In genomic region chr13:99970761-99971575, GRCh38 we compare ENCODE assay signal across 8 cellular contexts. TPM values are rescaled to one million over a fixed set of nuclear protein-coding genes. Genes with fewer than 3 reads are reported as not detected.
DNase-seq lines count a peak whose midpoint lies in the region; ATAC-seq and TF ChIP-seq lines count a peak whose summit lies in the region.

No MANE protein-coding gene starts in this region.

- no peak for TF ChIP-seq RAD21 in HCT116 (IDR thresholded peaks at IDR 0.05; ENCODE audit: low read depth)

- peaks cover 17% of the 10 kb centered on the region for H3K4me1 Mint-ChIP-seq in activated T-helper 1 cell treated with anti-CD3 and anti-CD28 coated beads, Interleukin-12 subunit alpha, Interleukin-12 subunit beta, Interleukin-2, Interleukin-4 antibody, amounts not matched to agents 30 ng/mL and 10 ng/mL and 1 ng/mL, durations not matched to agents 14 hours and 24 hours and 36 hours (ENCODE audit: low read depth)

- H3K27me3 ChIP-seq in HCT116 (ENCODE audit: insufficient read depth, low read length), result no peaks in the 10 kb centered on the region

- no peaks in the 10 kb centered on the region for H3K9me2 ChIP-seq in HCT116 (ENCODE audit: insufficient read depth)

- H3K27ac ChIP-seq in C4-2B, result peak overlapping the region; percentile 88
- H3K27ac ChIP-seq in HCT116 (ENCODE audit: low read depth, low read length), result peak overlapping the region; percentile 97

- H2AFZ ChIP-seq in HCT116 (ENCODE audit: low read depth, low read length, poor library complexity, severe bottlenecking), result no peak overlapping the region

- no TSS peak for BruUV-seq in HCT116 (replicated peaks; lab: Mats Ljungman, UMichigan)

- intact Hi-C loops in HCT116 (cut with micrococcal nuclease), result loop anchor here (5.0 kb wide), 1 partner anchor 271 kb away; no protein-coding TSS in a partner anchor
- intact Hi-C loops in activated T-helper 1 cell treated with anti-CD3 and anti-CD28 coated beads, Interleukin-12 subunit alpha, Interleukin-12 subunit beta, Interleukin-2, Interleukin-4 antibody, amounts not matched to agents 30 ng/mL and 10 ng/mL and 1 ng/mL, durations not matched to agents 14 hours and 24 hours and 36 hours (cut with micrococcal nuclease), result loop anchor here (1.0 kb wide), 1 partner anchor 10 kb away; no protein-coding TSS in a partner anchor
- intact Hi-C loops in mucosa of descending colon (cut with DNase I, micrococcal nuclease), result no loop called here

- H3K4me1 ChIP-seq in HCT116 (ENCODE audit: control insufficient read depth in 1 of 2, insufficient read depth in 2 of 2, low read length in 2 of 2) (peaks cover 10 to 33% of the 10 kb centered on the region in 2 experiments), mucosa of descending colon (ENCODE audit: low read depth) (peaks cover 37% of the 10 kb centered on the region)

- no peak overlapping the region for H3K4me3 Mint-ChIP-seq in activated T-helper 1 cell treated with anti-CD3 and anti-CD28 coated beads, Interleukin-12 subunit alpha, Interleukin-12 subunit beta, Interleukin-2, Interleukin-4 antibody, amounts not matched to agents 30 ng/mL and 10 ng/mL and 1 ng/mL, durations not matched to agents 14 hours and 24 hours and 36 hours

- H3K4me2 ChIP-seq in HCT116 (ENCODE audit: low read length), result peak overlapping the region; percentile 79

- ATAC-seq in HCT116 (peak; percentile 52), mucosa of descending colon (peak; percentile 30), GM21825 (IDR thresholded peaks at IDR 0.05; ENCODE audit: unreplicated experiment) (no peak), HG02610 (IDR thresholded peaks at IDR 0.05; ENCODE audit: unreplicated experiment) (no peak)

- H3K36me3 ChIP-seq in HCT116 (ENCODE audit: control insufficient read depth in 1 of 2, insufficient read depth in 2 of 2, low read length in 2 of 2) (peaks cover 0 to 4% of the 10 kb centered on the region in 2 experiments; a peak in 2 of 4 replicates), mucosa of descending colon (ENCODE audit: low read depth) (no peaks in the 10 kb centered on the region)

- H3K4me3 ChIP-seq in HCT116 (replicated peaks in 1 of 2; ENCODE audit: low read depth in 1 of 2, low read length in 2 of 2), result peak overlapping the region; percentile 62 to 79
- H3K4me3 ChIP-seq in mucosa of descending colon, result no peak overlapping the region

- no peaks in the 10 kb centered on the region for H3K9me3 ChIP-seq in HCT116 (ENCODE audit: control insufficient read depth in 1 of 2, insufficient read depth in 1 of 2, low read depth in 1 of 2, low read length in 2 of 2)
- no peaks in the 10 kb centered on the region for H3K9me3 ChIP-seq in mucosa of descending colon

- peak overlapping the region; percentile 96 for H3K9ac ChIP-seq in HCT116 (ENCODE audit: low read length)

- no peaks in the 10 kb centered on the region for H4K20me1 ChIP-seq in HCT116 (ENCODE audit: insufficient read depth)

- H3K9me3 Mint-ChIP-seq in activated T-helper 1 cell treated with anti-CD3 and anti-CD28 coated beads, Interleukin-12 subunit alpha, Interleukin-12 subunit beta, Interleukin-2, Interleukin-4 antibody, amounts not matched to agents 30 ng/mL and 10 ng/mL and 1 ng/mL, durations not matched to agents 14 hours and 24 hours and 36 hours, result peaks cover 15% of the 10 kb centered on the region

- TF ChIP-seq POLR2A in HCT116 (IDR thresholded peaks at IDR 0.05; ENCODE audit: borderline replicate concordance, extremely low read depth, insufficient read depth, insufficient read length), result peak; percentile 51

- H3K36me3 Mint-ChIP-seq in activated T-helper 1 cell treated with anti-CD3 and anti-CD28 coated beads, Interleukin-12 subunit alpha, Interleukin-12 subunit beta, Interleukin-2, Interleukin-4 antibody, amounts not matched to agents 30 ng/mL and 10 ng/mL and 1 ng/mL, durations not matched to agents 14 hours and 24 hours and 36 hours (ENCODE audit: low read depth), result peaks cover 4% of the 10 kb centered on the region

- H3K27ac Mint-ChIP-seq in activated T-helper 1 cell treated with anti-CD3 and anti-CD28 coated beads, Interleukin-12 subunit alpha, Interleukin-12 subunit beta, Interleukin-2, Interleukin-4 antibody, amounts not matched to agents 30 ng/mL and 10 ng/mL and 1 ng/mL, durations not matched to agents 14 hours and 24 hours and 36 hours, result peak overlapping the region; percentile 65

- H3K27me3 Mint-ChIP-seq in activated T-helper 1 cell treated with anti-CD3 and anti-CD28 coated beads, Interleukin-12 subunit alpha, Interleukin-12 subunit beta, Interleukin-2, Interleukin-4 antibody, amounts not matched to agents 30 ng/mL and 10 ng/mL and 1 ng/mL, durations not matched to agents 14 hours and 24 hours and 36 hours (ENCODE audit: insufficient read depth), result peaks cover 67% of the 10 kb centered on the region

- no peak for TF ChIP-seq CTCF in C4-2B (conservative IDR thresholded peaks at IDR 0.05)
- no peak for TF ChIP-seq CTCF in HCT116 (IDR thresholded peaks at IDR 0.05 in 2 of 3, conservative IDR thresholded peaks at IDR 0.05 in 1 of 3; ENCODE audit: borderline replicate concordance in 1 of 3, insufficient read depth in 1 of 3, low read depth in 2 of 3, low read length in 2 of 3)
- TF ChIP-seq CTCF in mucosa of descending colon (IDR thresholded peaks at IDR 0.05), result no peak

- POLR2A ChIA-PET in HCT116 (lab: Charles Lee), result interaction anchor here (0.9 to 3.0 kb wide), 2 partner anchors 10 to 45 kb away, joined by 4 to 21 read pairs; partner anchors contain the start of gene ZIC2

- RAD21 ChIA-PET in HCT116 (lab: Charles Lee; ENCODE audit: low non-redundant PET in 1 of 2, low total read pairs in 2 of 2, uncharacterized antibody in 2 of 2, unreplicated experiment in 2 of 2), result interaction anchor here in 1 of 2 experiments (0.6 kb wide), 1 partner anchor 203 kb away, joined by 4 read pairs; no protein-coding TSS in a partner anchor

- DNase-seq in HCT116 (ENCODE audit: low read depth, low spot score) (no peak), mucosa of descending colon (no peak), NCI-H2196 treated with DMSO at 0.1 percent for 48 hours (lab: John Stamatoyannopoulos, UW; ENCODE audit: unreplicated experiment) (no peak)
- no peak for DNase-seq in activated T-helper 1 cell treated with anti-CD3 and anti-CD28 coated beads, Interleukin-12 subunit alpha, Interleukin-12 subunit beta, Interleukin-2, Interleukin-4 antibody, amounts not matched to agents 30 ng/mL and 10 ng/mL and 1 ng/mL, durations not matched to agents 14 hours and 24 hours and 36 hours (ENCODE audit: low spot score)
- DNase-seq in stimulated activated CD4-positive, alpha-beta T cell treated with anti-CD3 and anti-CD28 coated beads, Interleukin-15, amount 100 ng/mL, for 24 hours, result no peak

- CTCF ChIA-PET in HCT116 (lab: Charles Lee), result interaction anchor here (1.5 kb wide), 1 partner anchor 264 kb away, joined by 3 read pairs; no protein-coding TSS in a partner anchor

- H3K79me2 ChIP-seq in HCT116 (ENCODE audit: insufficient read depth, low read length), result peaks cover 42% of the 10 kb centered on the region

TF ChIP-seq in HCT116, 20 proteins besides CTCF, POLR2A, EP300 and RAD21:
- TF ChIP-seq POLR2AphosphoS5 (IDR thresholded peaks at IDR 0.05; ENCODE audit: low read depth, low read length) (peak; percentile 71), ZNF274 (IDR thresholded peaks at IDR 0.05; ENCODE audit: low read depth, low read length) (no peak), JUND (IDR thresholded peaks at IDR 0.05) (no peak), ZBTB33 (IDR thresholded peaks at IDR 0.05; ENCODE audit: extremely low read depth, insufficient replicate concordance, low read length) (no peak), TCF7L2 (IDR thresholded peaks at IDR 0.05; ENCODE audit: borderline replicate concordance, extremely low read depth, insufficient read depth, insufficient read length) (no peak), EZH2 (IDR thresholded peaks at IDR 0.05) (no peak), CEBPB (IDR thresholded peaks at IDR 0.05; ENCODE audit: low read depth) (no peak), ZFX (IDR thresholded peaks at IDR 0.05) (peak; percentile 77)
TF ChIP-seq in HCT116: peak in this region for 2.

RNA-seq across cellular contexts. Expression of gene ZIC5, which starts 0.6 kb away (rescaled TPM):
- 10.3 TPM for total RNA-seq in HCT116 (2021; ENCODE audit: unreplicated experiment)
- 3.1 and 3.7 TPM in 2 replicates for polyA plus RNA-seq in HCT116 (2012)
- not detected in 2 replicates for total RNA-seq in activated T-helper 1 cell treated with anti-CD3 and anti-CD28 coated beads, Interleukin-12 subunit alpha, Interleukin-12 subunit beta, Interleukin-2, Interleukin-4 antibody, amounts not matched to agents 30 ng/mL and 10 ng/mL and 1 ng/mL, durations not matched to agents 14 hours and 24 hours and 36 hours
- not detected for total RNA-seq in mucosa of descending colon

RNA-seq across cellular contexts. Expression of gene ZIC2, which starts 10.6 kb away (rescaled TPM):
- total RNA-seq in HCT116 (2021; ENCODE audit: unreplicated experiment), result 44.4 TPM
- 15.1 and 15.3 TPM in 2 replicates for polyA plus RNA-seq in HCT116 (2012)
- 0.08 and 0.10 TPM in 2 replicates for total RNA-seq in activated T-helper 1 cell treated with anti-CD3 and anti-CD28 coated beads, Interleukin-12 subunit alpha, Interleukin-12 subunit beta, Interleukin-2, Interleukin-4 antibody, amounts not matched to agents 30 ng/mL and 10 ng/mL and 1 ng/mL, durations not matched to agents 14 hours and 24 hours and 36 hours
- total RNA-seq in mucosa of descending colon, result under 1 TPM in 2 of 3 donors, not detected in 1; 0.09 to 0.31 TPM

Comparison
In these comparisons a context has a peak if more than half of its experiments do, and no peak if none do; other contexts are left out.
1. ATAC-seq: peak in HCT116 (single experiment) and mucosa of descending colon (single experiment); none in GM21825 (single experiment) and HG02610 (single experiment).
2. RNA of gene ZIC5, which starts 0.6 kb away (total RNA-seq): 10.3 TPM in HCT116 (single experiment); not detected in activated T-helper 1 cell treated with anti-CD3 and anti-CD28 coated beads, Interleukin-12 subunit alpha, Interleukin-12 subunit beta, Interleukin-2, Interleukin-4 antibody, amounts not matched to agents 30 ng/mL and 10 ng/mL and 1 ng/mL, durations not matched to agents 14 hours and 24 hours and 36 hours and not detected in mucosa of descending colon; every median in the first group is over 10 times any median in the second.
3. RNA of gene ZIC2, which starts 10.6 kb away (total RNA-seq): 44.4 TPM in HCT116 (single experiment); 0.09 to 0.31 TPM in mucosa of descending colon and 0.08 to 0.10 TPM in activated T-helper 1 cell treated with anti-CD3 and anti-CD28 coated beads, Interleukin-12 subunit alpha, Interleukin-12 subunit beta, Interleukin-2, Interleukin-4 antibody, amounts not matched to agents 30 ng/mL and 10 ng/mL and 1 ng/mL, durations not matched to agents 14 hours and 24 hours and 36 hours; every median in the first group is over 10 times any median in the second.
4. intact Hi-C loops: an anchor here in HCT116 (5.0 kb wide) and activated T-helper 1 cell treated with anti-CD3 and anti-CD28 coated beads, Interleukin-12 subunit alpha, Interleukin-12 subunit beta, Interleukin-2, Interleukin-4 antibody, amounts not matched to agents 30 ng/mL and 10 ng/mL and 1 ng/mL, durations not matched to agents 14 hours and 24 hours and 36 hours (1.0 kb wide); none called in mucosa of descending colon.